Comparison of ENCODE assay signal across 1 cellular context in genomic region chr18:78430171-78430857, GRCh38.
TF ChIP-seq lines count a peak whose summit lies in the region.

No MANE protein-coding gene starts in this region.

TF ChIP-seq in H1, 55 proteins besides CTCF, POLR2A, EP300 and RAD21 (continued from another document):
- TF ChIP-seq CHD1 (IDR thresholded peaks at IDR 0.05; ENCODE audit: low read depth, low read length) (no peak), CHD2 (IDR thresholded peaks at IDR 0.05; ENCODE audit: low read length) (no peak)
